1 cellular context compared by ENCODE assay signal in the genomic region with DNA sequence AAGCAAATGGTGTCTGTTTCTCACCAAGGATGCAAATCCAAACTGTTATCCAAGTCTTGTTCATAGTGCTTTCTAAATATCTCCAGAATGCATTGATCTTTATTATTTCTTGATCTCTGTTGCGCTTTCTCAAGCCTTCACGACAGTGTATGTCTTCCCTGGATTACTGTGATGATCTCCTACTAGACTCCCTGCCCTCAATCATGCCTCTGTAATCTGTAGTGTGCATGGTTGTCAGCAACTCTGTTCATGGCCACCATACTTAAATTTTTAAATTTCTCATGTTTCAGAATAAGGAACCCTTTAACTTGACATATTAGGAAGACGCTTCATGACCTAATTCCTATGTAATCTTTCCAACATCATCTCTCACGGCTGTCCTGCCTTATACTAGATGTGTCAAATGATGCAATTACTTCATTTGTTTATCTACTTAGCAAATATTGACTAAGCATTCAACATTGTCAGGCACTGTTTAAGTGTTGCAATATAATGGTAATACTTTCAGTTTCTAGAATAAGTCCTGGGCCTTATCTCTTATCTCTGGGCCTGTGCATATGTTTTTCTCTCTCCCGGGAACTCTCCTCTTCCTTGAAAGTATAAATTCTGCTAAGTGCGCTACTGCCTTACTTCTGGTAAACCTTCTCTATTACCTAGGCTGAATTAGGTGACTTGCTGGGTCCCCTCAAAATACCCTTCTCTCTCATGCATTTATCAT.
TF ChIP-seq lines count a peak whose summit lies in the region.

No MANE protein-coding gene starts in this region.

TF ChIP-seq in K562, 482 proteins besides CTCF, POLR2A, EP300 and RAD21 (continued from another document and continues in another):
- TF ChIP-seq ATF4 (CRISPR knock-in tag; IDR thresholded peaks at IDR 0.05) (peak; percentile 96), ZNF778 (CRISPR knock-in tag; IDR thresholded peaks at IDR 0.05) (no peak), ZNF668 (CRISPR knock-in tag; IDR thresholded peaks at IDR 0.05) (no peak), FOXO4 (CRISPR knock-in tag; IDR thresholded peaks at IDR 0.05) (no peak), FOXP1 (CRISPR knock-in tag; IDR thresholded peaks at IDR 0.05) (no peak), GATA2 (CRISPR knock-in tag; IDR thresholded peaks at IDR 0.05) (peak; percentile 51; the same call in 1 of the 2 replicates), ESRRB (CRISPR knock-in tag; IDR thresholded peaks at IDR 0.05; ENCODE audit: borderline replicate concordance) (no peak), TAF9B (IDR thresholded peaks at IDR 0.05; ENCODE audit: partially characterized antibody) (peak; percentile 34), NKRF (IDR thresholded peaks at IDR 0.05; ENCODE audit: borderline replicate concordance) (no peak), ZNF431 (CRISPR knock-in tag; IDR thresholded peaks at IDR 0.05) (no peak), ZNF274 (IDR thresholded peaks at IDR 0.05; ENCODE audit: borderline replicate concordance, low read depth, low read length) (no peak), SRSF3 (IDR thresholded peaks at IDR 0.05; ENCODE audit: insufficient read depth, low read length) (no peak), TCFL5 (CRISPR knock-in tag; conservative IDR thresholded peaks at IDR 0.05) (no peak; the same call in 1 of the 2 replicates), THRAP3 (IDR thresholded peaks at IDR 0.05; ENCODE audit: borderline replicate concordance) (no peak), TEAD1 (CRISPR knock-in tag; IDR thresholded peaks at IDR 0.05) (0 out of 4 replicates have a peak, but pooled peaks of 1 of the 2 experiments have one; percentile 63), HIVEP1 (CRISPR knock-in tag; IDR thresholded peaks at IDR 0.05) (no peak), RNF2 (IDR thresholded peaks at IDR 0.05) (no peak), NCOA6 (IDR thresholded peaks at IDR 0.05) (no peak), ZNF518B (CRISPR knock-in tag; IDR thresholded peaks at IDR 0.05) (no peak), ZNF184 (CRISPR knock-in tag; IDR thresholded peaks at IDR 0.05) (no peak), MCM7 (IDR thresholded peaks at IDR 0.05) (no peak), STAT5A (IDR thresholded peaks at IDR 0.05; ENCODE audit: borderline replicate concordance, low read length) (no peak), ZNF23 (CRISPR knock-in tag; IDR thresholded peaks at IDR 0.05) (no peak), DPF2 (IDR thresholded peaks at IDR 0.05) (peak; percentile 83; the same call in 1 of the 2 replicates), ZNF133 (CRISPR knock-in tag; IDR thresholded peaks at IDR 0.05) (no peak)
- TF ChIP-seq, protein P1, sequence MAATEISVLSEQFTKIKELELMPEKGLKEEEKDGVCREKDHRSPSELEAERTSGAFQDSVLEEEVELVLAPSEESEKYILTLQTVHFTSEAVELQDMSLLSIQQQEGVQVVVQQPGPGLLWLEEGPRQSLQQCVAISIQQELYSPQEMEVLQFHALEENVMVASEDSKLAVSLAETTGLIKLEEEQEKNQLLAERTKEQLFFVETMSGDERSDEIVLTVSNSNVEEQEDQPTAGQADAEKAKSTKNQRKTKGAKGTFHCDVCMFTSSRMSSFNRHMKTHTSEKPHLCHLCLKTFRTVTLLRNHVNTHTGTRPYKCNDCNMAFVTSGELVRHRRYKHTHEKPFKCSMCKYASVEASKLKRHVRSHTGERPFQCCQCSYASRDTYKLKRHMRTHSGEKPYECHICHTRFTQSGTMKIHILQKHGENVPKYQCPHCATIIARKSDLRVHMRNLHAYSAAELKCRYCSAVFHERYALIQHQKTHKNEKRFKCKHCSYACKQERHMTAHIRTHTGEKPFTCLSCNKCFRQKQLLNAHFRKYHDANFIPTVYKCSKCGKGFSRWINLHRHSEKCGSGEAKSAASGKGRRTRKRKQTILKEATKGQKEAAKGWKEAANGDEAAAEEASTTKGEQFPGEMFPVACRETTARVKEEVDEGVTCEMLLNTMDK (IDR thresholded peaks at IDR 0.05; ENCODE audit: borderline replicate concordance, insufficient read depth, low read depth, low read length, poor library complexity, severe bottlenecking): no peak
- TF ChIP-seq, protein P2, sequence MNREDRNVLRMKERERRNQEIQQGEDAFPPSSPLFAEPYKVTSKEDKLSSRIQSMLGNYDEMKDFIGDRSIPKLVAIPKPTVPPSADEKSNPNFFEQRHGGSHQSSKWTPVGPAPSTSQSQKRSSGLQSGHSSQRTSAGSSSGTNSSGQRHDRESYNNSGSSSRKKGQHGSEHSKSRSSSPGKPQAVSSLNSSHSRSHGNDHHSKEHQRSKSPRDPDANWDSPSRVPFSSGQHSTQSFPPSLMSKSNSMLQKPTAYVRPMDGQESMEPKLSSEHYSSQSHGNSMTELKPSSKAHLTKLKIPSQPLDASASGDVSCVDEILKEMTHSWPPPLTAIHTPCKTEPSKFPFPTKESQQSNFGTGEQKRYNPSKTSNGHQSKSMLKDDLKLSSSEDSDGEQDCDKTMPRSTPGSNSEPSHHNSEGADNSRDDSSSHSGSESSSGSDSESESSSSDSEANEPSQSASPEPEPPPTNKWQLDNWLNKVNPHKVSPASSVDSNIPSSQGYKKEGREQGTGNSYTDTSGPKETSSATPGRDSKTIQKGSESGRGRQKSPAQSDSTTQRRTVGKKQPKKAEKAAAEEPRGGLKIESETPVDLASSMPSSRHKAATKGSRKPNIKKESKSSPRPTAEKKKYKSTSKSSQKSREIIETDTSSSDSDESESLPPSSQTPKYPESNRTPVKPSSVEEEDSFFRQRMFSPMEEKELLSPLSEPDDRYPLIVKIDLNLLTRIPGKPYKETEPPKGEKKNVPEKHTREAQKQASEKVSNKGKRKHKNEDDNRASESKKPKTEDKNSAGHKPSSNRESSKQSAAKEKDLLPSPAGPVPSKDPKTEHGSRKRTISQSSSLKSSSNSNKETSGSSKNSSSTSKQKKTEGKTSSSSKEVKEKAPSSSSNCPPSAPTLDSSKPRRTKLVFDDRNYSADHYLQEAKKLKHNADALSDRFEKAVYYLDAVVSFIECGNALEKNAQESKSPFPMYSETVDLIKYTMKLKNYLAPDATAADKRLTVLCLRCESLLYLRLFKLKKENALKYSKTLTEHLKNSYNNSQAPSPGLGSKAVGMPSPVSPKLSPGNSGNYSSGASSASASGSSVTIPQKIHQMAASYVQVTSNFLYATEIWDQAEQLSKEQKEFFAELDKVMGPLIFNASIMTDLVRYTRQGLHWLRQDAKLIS (CRISPR knock-in tag; IDR thresholded peaks at IDR 0.05): no peak
- TF ChIP-seq, protein P3, sequence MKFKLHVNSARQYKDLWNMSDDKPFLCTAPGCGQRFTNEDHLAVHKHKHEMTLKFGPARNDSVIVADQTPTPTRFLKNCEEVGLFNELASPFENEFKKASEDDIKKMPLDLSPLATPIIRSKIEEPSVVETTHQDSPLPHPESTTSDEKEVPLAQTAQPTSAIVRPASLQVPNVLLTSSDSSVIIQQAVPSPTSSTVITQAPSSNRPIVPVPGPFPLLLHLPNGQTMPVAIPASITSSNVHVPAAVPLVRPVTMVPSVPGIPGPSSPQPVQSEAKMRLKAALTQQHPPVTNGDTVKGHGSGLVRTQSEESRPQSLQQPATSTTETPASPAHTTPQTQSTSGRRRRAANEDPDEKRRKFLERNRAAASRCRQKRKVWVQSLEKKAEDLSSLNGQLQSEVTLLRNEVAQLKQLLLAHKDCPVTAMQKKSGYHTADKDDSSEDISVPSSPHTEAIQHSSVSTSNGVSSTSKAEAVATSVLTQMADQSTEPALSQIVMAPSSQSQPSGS (CRISPR knock-in tag; IDR thresholded peaks at IDR 0.05): no peak
- TF ChIP-seq, protein P4, sequence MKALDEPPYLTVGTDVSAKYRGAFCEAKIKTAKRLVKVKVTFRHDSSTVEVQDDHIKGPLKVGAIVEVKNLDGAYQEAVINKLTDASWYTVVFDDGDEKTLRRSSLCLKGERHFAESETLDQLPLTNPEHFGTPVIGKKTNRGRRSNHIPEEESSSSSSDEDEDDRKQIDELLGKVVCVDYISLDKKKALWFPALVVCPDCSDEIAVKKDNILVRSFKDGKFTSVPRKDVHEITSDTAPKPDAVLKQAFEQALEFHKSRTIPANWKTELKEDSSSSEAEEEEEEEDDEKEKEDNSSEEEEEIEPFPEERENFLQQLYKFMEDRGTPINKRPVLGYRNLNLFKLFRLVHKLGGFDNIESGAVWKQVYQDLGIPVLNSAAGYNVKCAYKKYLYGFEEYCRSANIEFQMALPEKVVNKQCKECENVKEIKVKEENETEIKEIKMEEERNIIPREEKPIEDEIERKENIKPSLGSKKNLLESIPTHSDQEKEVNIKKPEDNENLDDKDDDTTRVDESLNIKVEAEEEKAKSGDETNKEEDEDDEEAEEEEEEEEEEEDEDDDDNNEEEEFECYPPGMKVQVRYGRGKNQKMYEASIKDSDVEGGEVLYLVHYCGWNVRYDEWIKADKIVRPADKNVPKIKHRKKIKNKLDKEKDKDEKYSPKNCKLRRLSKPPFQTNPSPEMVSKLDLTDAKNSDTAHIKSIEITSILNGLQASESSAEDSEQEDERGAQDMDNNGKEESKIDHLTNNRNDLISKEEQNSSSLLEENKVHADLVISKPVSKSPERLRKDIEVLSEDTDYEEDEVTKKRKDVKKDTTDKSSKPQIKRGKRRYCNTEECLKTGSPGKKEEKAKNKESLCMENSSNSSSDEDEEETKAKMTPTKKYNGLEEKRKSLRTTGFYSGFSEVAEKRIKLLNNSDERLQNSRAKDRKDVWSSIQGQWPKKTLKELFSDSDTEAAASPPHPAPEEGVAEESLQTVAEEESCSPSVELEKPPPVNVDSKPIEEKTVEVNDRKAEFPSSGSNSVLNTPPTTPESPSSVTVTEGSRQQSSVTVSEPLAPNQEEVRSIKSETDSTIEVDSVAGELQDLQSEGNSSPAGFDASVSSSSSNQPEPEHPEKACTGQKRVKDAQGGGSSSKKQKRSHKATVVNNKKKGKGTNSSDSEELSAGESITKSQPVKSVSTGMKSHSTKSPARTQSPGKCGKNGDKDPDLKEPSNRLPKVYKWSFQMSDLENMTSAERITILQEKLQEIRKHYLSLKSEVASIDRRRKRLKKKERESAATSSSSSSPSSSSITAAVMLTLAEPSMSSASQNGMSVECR (CRISPR knock-in tag; IDR thresholded peaks at IDR 0.05): no peak
- TF ChIP-seq, protein P5, sequence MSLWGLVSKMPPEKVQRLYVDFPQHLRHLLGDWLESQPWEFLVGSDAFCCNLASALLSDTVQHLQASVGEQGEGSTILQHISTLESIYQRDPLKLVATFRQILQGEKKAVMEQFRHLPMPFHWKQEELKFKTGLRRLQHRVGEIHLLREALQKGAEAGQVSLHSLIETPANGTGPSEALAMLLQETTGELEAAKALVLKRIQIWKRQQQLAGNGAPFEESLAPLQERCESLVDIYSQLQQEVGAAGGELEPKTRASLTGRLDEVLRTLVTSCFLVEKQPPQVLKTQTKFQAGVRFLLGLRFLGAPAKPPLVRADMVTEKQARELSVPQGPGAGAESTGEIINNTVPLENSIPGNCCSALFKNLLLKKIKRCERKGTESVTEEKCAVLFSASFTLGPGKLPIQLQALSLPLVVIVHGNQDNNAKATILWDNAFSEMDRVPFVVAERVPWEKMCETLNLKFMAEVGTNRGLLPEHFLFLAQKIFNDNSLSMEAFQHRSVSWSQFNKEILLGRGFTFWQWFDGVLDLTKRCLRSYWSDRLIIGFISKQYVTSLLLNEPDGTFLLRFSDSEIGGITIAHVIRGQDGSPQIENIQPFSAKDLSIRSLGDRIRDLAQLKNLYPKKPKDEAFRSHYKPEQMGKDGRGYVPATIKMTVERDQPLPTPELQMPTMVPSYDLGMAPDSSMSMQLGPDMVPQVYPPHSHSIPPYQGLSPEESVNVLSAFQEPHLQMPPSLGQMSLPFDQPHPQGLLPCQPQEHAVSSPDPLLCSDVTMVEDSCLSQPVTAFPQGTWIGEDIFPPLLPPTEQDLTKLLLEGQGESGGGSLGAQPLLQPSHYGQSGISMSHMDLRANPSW (CRISPR knock-in tag; IDR thresholded peaks at IDR 0.05): no peak
